Comparison of ENCODE assay signal across 12 cellular contexts in genomic region chr19:4302238-4302630, GRCh38. TPM values are rescaled to one million over a fixed set of nuclear protein-coding genes. Genes with fewer than 3 reads are reported as not detected.
A peak's percentile ranks its signal among the peaks of the same experiment; 100 is the strongest.
DNase-seq lines count a peak whose midpoint lies in the region; ATAC-seq and TF ChIP-seq lines count a peak whose summit lies in the region.
"Had no signal": no experiment of that assay in that cellular context is flagged by ENCODE, and none has a peak within 500 bp of the region (broad histone marks: within the 10 kb centered on the region; RNA-seq: fewer than 3 reads in every experiment).

Gene TMIGD2 (minus strand): TSS chr19:4302389. CDS start chr19:4302385, 4 bp downstream.

- peak within 1 kb of the TSS; percentile 94 for H3K27ac Mint-ChIP-seq in activated naive CD4-positive, alpha-beta T cell treated with anti-CD3 and anti-CD28 coated beads, Interleukin-2, amount 10 ng/mL, durations not matched to agents 7 days and 5 days
- H3K27ac Mint-ChIP-seq in activated CD8-positive, alpha-beta T cell treated with anti-CD3 and anti-CD28 coated beads for 36 hours: peak within 1 kb of the TSS; percentile 89

- H3K4me1 Mint-ChIP-seq in activated naive CD4-positive, alpha-beta T cell treated with anti-CD3 and anti-CD28 coated beads, Interleukin-2, amount 10 ng/mL, durations not matched to agents 7 days and 5 days: peaks cover 57% of the 10 kb centered on the region
- peaks cover 36% of the 10 kb centered on the region for H3K4me1 Mint-ChIP-seq in activated CD8-positive, alpha-beta T cell treated with anti-CD3 and anti-CD28 coated beads for 36 hours (ENCODE audit: low read depth)

- DNase-seq in activated naive CD4-positive, alpha-beta T cell treated with anti-CD3 and anti-CD28 coated beads, Interleukin-2, amount 10 ng/mL, durations not matched to agents 7 days and 5 days: peak; percentile 63
- DNase-seq in activated naive CD4-positive, alpha-beta T cell treated with anti-CD3 and anti-CD28 coated beads, Interleukin-2, amount 50 U/mL, for 16 hours: no peak
- peak; percentile 46 for DNase-seq in activated CD8-positive, alpha-beta T cell treated with anti-CD3 and anti-CD28 coated beads for 36 hours
- no peak for DNase-seq in mesenchymal stem cell
- DNase-seq in DMS53 (lab: John Stamatoyannopoulos, UW): no peak
- DNase-seq: cortex of kidney, mammary epithelial cell, MM.1S, uterus had no signal

- H3K79me1 ChIP-seq in mesenchymal stem cell (replicated peaks; ENCODE audit: low read length, poor library complexity, severe bottlenecking): no peaks in the 10 kb centered on the region

- no peak within 1 kb of the TSS for H3K9ac ChIP-seq in mesenchymal stem cell (ENCODE audit: low read length)

- H3K4me2 ChIP-seq in mesenchymal stem cell (ENCODE audit: low read length, poor library complexity, severe bottlenecking): no peak within 1 kb of the TSS

- H2BK12ac ChIP-seq in mesenchymal stem cell (ENCODE audit: low read length in 2 of 2): no peak within 1 kb of the TSS

- peak; percentile 1 for ATAC-seq in activated CD8-positive, alpha-beta T cell treated with anti-CD3 and anti-CD28 coated beads for 36 hours
- ATAC-seq in esophagus mucosa: no peak
- ATAC-seq in GM18909 (IDR thresholded peaks at IDR 0.05; ENCODE audit: poor library complexity, unreplicated experiment): no peak
- no peak for ATAC-seq in GM18870 (IDR thresholded peaks at IDR 0.05; ENCODE audit: unreplicated experiment)

- no peaks in the 10 kb centered on the region for H3K9me3 ChIP-seq in mesenchymal stem cell (ENCODE audit: control insufficient read depth, low read length)
- H3K9me3 ChIP-seq: uterus had no signal

- no peak within 1 kb of the TSS for H2AK5ac ChIP-seq in mesenchymal stem cell (ENCODE audit: low read length, severe bottlenecking)

- peaks cover 13% of the 10 kb centered on the region for H3K4me1 ChIP-seq in mesenchymal stem cell (ENCODE audit: control insufficient read depth, insufficient read depth, low read depth, low read length)
- H3K4me1 ChIP-seq: uterus had no signal

- H3K36me3 Mint-ChIP-seq in activated naive CD4-positive, alpha-beta T cell treated with anti-CD3 and anti-CD28 coated beads, Interleukin-2, amount 10 ng/mL, durations not matched to agents 7 days and 5 days: peaks cover 6% of the 10 kb centered on the region
- H3K36me3 Mint-ChIP-seq in activated CD8-positive, alpha-beta T cell treated with anti-CD3 and anti-CD28 coated beads for 36 hours (ENCODE audit: low read depth): peaks cover 3% of the 10 kb centered on the region

- no peak within 1 kb of the TSS for H3K18ac ChIP-seq in mesenchymal stem cell (ENCODE audit: low read depth in 1 of 2, low read length in 2 of 2)

- H2BK5ac ChIP-seq in mesenchymal stem cell (ENCODE audit: low read depth, low read length, poor library complexity, severe bottlenecking): no peak within 1 kb of the TSS

- no peak within 1 kb of the TSS for H3K4ac ChIP-seq in mesenchymal stem cell (ENCODE audit: low read depth in 1 of 2, low read length in 2 of 2)

- no peak within 1 kb of the TSS for H2AFZ ChIP-seq in mesenchymal stem cell (ENCODE audit: low read depth, low read length)

- TF ChIP-seq CTCF in activated CD8-positive, alpha-beta T cell treated with anti-CD3 and anti-CD28 coated beads for 36 hours (IDR thresholded peaks at IDR 0.05): no peak

- H3K4me3 ChIP-seq in mesenchymal stem cell (ENCODE audit: insufficient read depth in 1 of 2, low read depth in 1 of 2, low read length in 2 of 2): no peak within 1 kb of the TSS
- H3K4me3 ChIP-seq: uterus had no signal

- H3K36me3 ChIP-seq in mesenchymal stem cell (ENCODE audit: control insufficient read depth in 1 of 2, insufficient read depth in 2 of 2, low read depth in 1 of 2, low read length in 2 of 2): peaks cover 0 to 10% of the 10 kb centered on the region in 2 experiments
- H3K36me3 ChIP-seq: uterus had no signal

- no peak within 1 kb of the TSS for H3K23ac ChIP-seq in mesenchymal stem cell (ENCODE audit: low read length in 2 of 2)

- no peak within 1 kb of the TSS for H4K8ac ChIP-seq in mesenchymal stem cell (ENCODE audit: low read length)

- peak within 1 kb of the TSS; percentile 27 for H4K91ac ChIP-seq in mesenchymal stem cell (ENCODE audit: low read length)

- WGBS in mesenchymal stem cell: 65% methylated on average over 7 of the region's 7 CpGs

- peak within 1 kb of the TSS; percentile 84 for H3K4me3 Mint-ChIP-seq in activated naive CD4-positive, alpha-beta T cell treated with anti-CD3 and anti-CD28 coated beads, Interleukin-2, amount 10 ng/mL, durations not matched to agents 7 days and 5 days
- peak within 1 kb of the TSS; percentile 83 for H3K4me3 Mint-ChIP-seq in activated CD8-positive, alpha-beta T cell treated with anti-CD3 and anti-CD28 coated beads for 36 hours

- no peak within 1 kb of the TSS for H3K27ac ChIP-seq in mesenchymal stem cell (ENCODE audit: low read length, poor library complexity, severe bottlenecking)
- H3K27ac ChIP-seq: uterus had no signal

- POLR2A ChIA-PET in activated CD8-positive, alpha-beta T cell treated with anti-CD3 and anti-CD28 coated beads for 36 hours (lab: Charles Lee): interaction anchor here (0.9 to 2.4 kb wide), 5 partner anchors 17 to 82 kb away, joined by 3 to 11 read pairs (median 4); partner anchors contain the start of genes MPND and STAP2

- no peak within 1 kb of the TSS for H3K14ac ChIP-seq in mesenchymal stem cell (ENCODE audit: low read length in 2 of 2)

- CTCF ChIA-PET in activated naive CD4-positive, alpha-beta T cell treated with anti-CD3 and anti-CD28 coated beads, Interleukin-2, amount 10 ng/mL, durations not matched to agents 7 days and 5 days (lab: Charles Lee): interaction anchor here (0.9 kb wide), 1 partner anchor 35 kb away, joined by 3 read pairs; no protein-coding TSS in a partner anchor
- CTCF ChIA-PET in activated CD8-positive, alpha-beta T cell treated with anti-CD3 and anti-CD28 coated beads for 36 hours (lab: Charles Lee): interaction anchor here (0.5 to 2.0 kb wide), 6 partner anchors 10 to 51 kb away, joined by 3 to 5 read pairs (median 4); no protein-coding TSS in a partner anchor

- H3K27me3 Mint-ChIP-seq in activated naive CD4-positive, alpha-beta T cell treated with anti-CD3 and anti-CD28 coated beads, Interleukin-2, amount 10 ng/mL, durations not matched to agents 7 days and 5 days: peaks cover 3% of the 10 kb centered on the region
- no peaks in the 10 kb centered on the region for H3K27me3 Mint-ChIP-seq in activated CD8-positive, alpha-beta T cell treated with anti-CD3 and anti-CD28 coated beads for 36 hours

- no peak within 1 kb of the TSS for H2BK120ac ChIP-seq in mesenchymal stem cell (ENCODE audit: low read depth, low read length)

- intact Hi-C loops in activated CD8-positive, alpha-beta T cell treated with anti-CD3 and anti-CD28 coated beads for 36 hours (cut with micrococcal nuclease): no loop called here

- H3K27me3 ChIP-seq in mesenchymal stem cell (ENCODE audit: control insufficient read depth in 1 of 2, insufficient read depth in 1 of 2, low read length in 2 of 2): peaks cover 0 to 28% of the 10 kb centered on the region in 2 experiments

- H2BK15ac ChIP-seq in mesenchymal stem cell (ENCODE audit: low read depth, poor library complexity, severe bottlenecking): peak within 1 kb of the TSS; percentile 48

- H3K9me3 Mint-ChIP-seq in activated naive CD4-positive, alpha-beta T cell treated with anti-CD3 and anti-CD28 coated beads, Interleukin-2, amount 10 ng/mL, durations not matched to agents 7 days and 5 days: no peaks in the 10 kb centered on the region
- no peaks in the 10 kb centered on the region for H3K9me3 Mint-ChIP-seq in activated CD8-positive, alpha-beta T cell treated with anti-CD3 and anti-CD28 coated beads for 36 hours

RNA-seq across cellular contexts. Expression of gene TMIGD2, which starts in this region (rescaled TPM):
- 10 to 100 TPM; 13.6 to 14.8 TPM for total RNA-seq in activated CD8-positive, alpha-beta T cell treated with anti-CD3 and anti-CD28 coated beads for 36 hours
- polyA plus RNA-seq in mesenchymal stem cell (2013, experiment 1 of 2): 0.08 TPM
- polyA plus RNA-seq in mesenchymal stem cell (2013, experiment 2 of 2): 0.16 TPM
- 0.20 TPM for total RNA-seq in esophagus mucosa
- total RNA-seq: mammary epithelial cell had no signal
- polyA plus RNA-seq: mammary epithelial cell had no signal

Comparison
In these comparisons a context has a peak if more than half of its experiments do, and no peak if none do; other contexts are left out.
1. RNA of gene TMIGD2 (total RNA-seq): 13.6 to 14.8 TPM in activated CD8-positive, alpha-beta T cell treated with anti-CD3 and anti-CD28 coated beads for 36 hours; 0.20 TPM in esophagus mucosa (single experiment); every median in the first group is over 10 times any median in the second.
2. DNase-seq: peak in activated naive CD4-positive, alpha-beta T cell treated with anti-CD3 and anti-CD28 coated beads, Interleukin-2, amount 10 ng/mL, durations not matched to agents 7 days and 5 days (single experiment) and activated CD8-positive, alpha-beta T cell treated with anti-CD3 and anti-CD28 coated beads for 36 hours (single experiment); none in activated naive CD4-positive, alpha-beta T cell treated with anti-CD3 and anti-CD28 coated beads, Interleukin-2, amount 50 U/mL, for 16 hours (single experiment), mesenchymal stem cell (single experiment) and DMS53 (single experiment).